ENCODE assay signal across 20 cellular contexts in the genomic region with DNA sequence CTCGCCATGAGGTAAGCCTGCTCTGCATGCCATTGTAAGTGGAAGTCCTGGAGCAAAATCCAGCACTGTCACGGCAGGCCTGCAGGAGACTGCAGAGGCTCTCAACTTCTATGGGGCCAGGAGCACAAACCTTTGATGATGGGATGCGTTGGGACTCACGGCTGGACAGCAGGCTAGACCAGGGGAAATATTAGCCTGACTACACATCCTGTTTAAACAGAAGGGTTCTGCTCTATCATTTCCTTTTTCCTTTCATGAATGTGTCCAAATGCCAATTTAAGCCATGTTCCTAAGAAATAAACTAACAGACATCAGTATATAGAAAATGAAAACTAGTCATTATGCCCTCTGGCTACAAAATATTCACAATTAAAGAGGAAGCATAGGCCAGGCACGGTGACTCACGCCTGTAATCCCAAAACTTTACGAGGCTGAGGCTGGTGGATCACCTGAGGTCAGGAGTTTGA. TPM values are rescaled to one million over a fixed set of nuclear protein-coding genes. Genes with fewer than 3 reads are reported as not detected.
A peak's percentile ranks its signal among the peaks of the same experiment; 100 is the strongest.
DNase-seq lines count a peak whose midpoint lies in the region; ATAC-seq and TF ChIP-seq lines count a peak whose summit lies in the region.
"Had no signal": no experiment of that assay in that cellular context is flagged by ENCODE, and none has a peak within 500 bp of the region (broad histone marks: within the 10 kb centered on the region; RNA-seq: fewer than 3 reads in every experiment).

No MANE protein-coding gene starts in this region.

- H3K27me3 Mint-ChIP-seq in HFFc6 (ENCODE audit: insufficient read depth), result no peaks in the 10 kb centered on the region

- ATAC-seq in HG03469 (IDR thresholded peaks at IDR 0.05; ENCODE audit: unreplicated experiment), result no peak
- ATAC-seq in HG03521 (IDR thresholded peaks at IDR 0.05; ENCODE audit: unreplicated experiment), result no peak

- CTCF ChIA-PET in BJ (lab: Yijun Ruan, JAX), result interaction anchor here (1.4 kb wide), 1 partner anchor 12 kb away, joined by 4 read pairs; no protein-coding TSS in a partner anchor

- H3K27me3 ChIP-seq in BJ (ENCODE audit: control insufficient read depth, insufficient read depth, low read length), result no peaks in the 10 kb centered on the region
- H3K27me3 ChIP-seq: Peyer's patch, stomach had no signal

- H3K36me3 ChIP-seq in BJ (ENCODE audit: control insufficient read depth, insufficient read depth, low read length), result no peaks in the 10 kb centered on the region
- H3K36me3 ChIP-seq: Peyer's patch, stomach had no signal

- H3K27ac Mint-ChIP-seq in HFFc6, result peak overlapping the region; percentile 81
- H3K27ac Mint-ChIP-seq: activated T-helper 2 cell treated with anti-CD3 and anti-CD28 coated beads, Interferon-gamma antibody, Interleukin-2, Interleukin-4, amounts not matched to agents 10 μg/mL and 5 μg/mL and 100 μg/mL, durations not matched to agents 14 hours and 24 hours and 36 hours; nephron had no signal

- H3K36me3 Mint-ChIP-seq in HFFc6 (ENCODE audit: low read depth), result no peaks in the 10 kb centered on the region; the same call in 1 of the 2 replicates

- DNase-seq in BJ (ENCODE audit: low read depth) (peak; percentile 32), HFFc6 (peak; percentile 88), UCSD-AML1 (lab: John Stamatoyannopoulos, UW; ENCODE audit: unreplicated experiment) (peak; percentile 11), iPS-NIHi7 (ENCODE audit: extremely low spot score) (peak; percentile 28), NCI-H128 (lab: John Stamatoyannopoulos, UW; ENCODE audit: unreplicated experiment) (no peak), DMS79 treated with DMSO at 0.1 percent for 48 hours (lab: John Stamatoyannopoulos, UW) (no peak)
- DNase-seq: activated CD4-positive, CD25-positive, alpha-beta regulatory T cell; activated CD8-positive, alpha-beta memory T cell treated with anti-CD3 and anti-CD28 coated beads for 24 hours; central memory CD4-positive, alpha-beta T cell; GDM1; NCI-H1048; NCI-H2107; NCI-H69; Peyer's patch; retina; stomach had no signal

- peak overlapping the region; percentile 49 for H3K4me3 Mint-ChIP-seq in HFFc6
- H3K4me3 Mint-ChIP-seq: nephron had no signal

- no peaks in the 10 kb centered on the region for H3K9me3 Mint-ChIP-seq in HFFc6
- H3K9me3 Mint-ChIP-seq: activated T-helper 2 cell treated with anti-CD3 and anti-CD28 coated beads, Interferon-gamma antibody, Interleukin-2, Interleukin-4, amounts not matched to agents 10 μg/mL and 5 μg/mL and 100 μg/mL, durations not matched to agents 14 hours and 24 hours and 36 hours; nephron had no signal

- H3K4me1 Mint-ChIP-seq in HFFc6 (ENCODE audit: low read depth), result peaks cover 40% of the 10 kb centered on the region

- POLR2A ChIA-PET in BJ (lab: Charles Lee), result no interaction called here

- H3K4me3 ChIP-seq in BJ (ENCODE audit: low read depth, low read length), result no peak overlapping the region
- H3K4me3 ChIP-seq: Peyer's patch, stomach had no signal

- TF ChIP-seq CTCF in BJ (IDR thresholded peaks at IDR 0.05; ENCODE audit: insufficient read depth, low read depth, low read length) (no peak), HFFc6 (IDR thresholded peaks at IDR 0.05) (no peak)

RNA-seq across cellular contexts. Expression of a gene that starts 33.9 kb away (rescaled TPM):
- polyA plus RNA-seq in BJ (2011; rRNA removed), result 34.8 and 35.8 TPM in 2 replicates
- polyA minus RNA-seq in BJ (2011; rRNA and poly(A)+ RNA removed), result 61.2 and 63.2 TPM in 2 replicates
- 10 to 100 TPM; 61.7 to 84.5 (median 77.0) TPM for total RNA-seq in HFFc6 (2021; fragmentation: NEBNext Ultra II Directional; extraction: Animal tissue kit (Norgen Biotek cat#: 25700))

Comparison
In these comparisons a context has a peak if more than half of its experiments do, and no peak if none do; other contexts are left out.
1. DNase-seq: peak in BJ (single experiment), HFFc6 (single experiment), UCSD-AML1 (single experiment) and iPS-NIHi7 (single experiment); none in NCI-H128 (single experiment) and DMS79 treated with DMSO at 0.1 percent for 48 hours (single experiment).